ENCODE assay signal across 8 cellular contexts in the genomic region with DNA sequence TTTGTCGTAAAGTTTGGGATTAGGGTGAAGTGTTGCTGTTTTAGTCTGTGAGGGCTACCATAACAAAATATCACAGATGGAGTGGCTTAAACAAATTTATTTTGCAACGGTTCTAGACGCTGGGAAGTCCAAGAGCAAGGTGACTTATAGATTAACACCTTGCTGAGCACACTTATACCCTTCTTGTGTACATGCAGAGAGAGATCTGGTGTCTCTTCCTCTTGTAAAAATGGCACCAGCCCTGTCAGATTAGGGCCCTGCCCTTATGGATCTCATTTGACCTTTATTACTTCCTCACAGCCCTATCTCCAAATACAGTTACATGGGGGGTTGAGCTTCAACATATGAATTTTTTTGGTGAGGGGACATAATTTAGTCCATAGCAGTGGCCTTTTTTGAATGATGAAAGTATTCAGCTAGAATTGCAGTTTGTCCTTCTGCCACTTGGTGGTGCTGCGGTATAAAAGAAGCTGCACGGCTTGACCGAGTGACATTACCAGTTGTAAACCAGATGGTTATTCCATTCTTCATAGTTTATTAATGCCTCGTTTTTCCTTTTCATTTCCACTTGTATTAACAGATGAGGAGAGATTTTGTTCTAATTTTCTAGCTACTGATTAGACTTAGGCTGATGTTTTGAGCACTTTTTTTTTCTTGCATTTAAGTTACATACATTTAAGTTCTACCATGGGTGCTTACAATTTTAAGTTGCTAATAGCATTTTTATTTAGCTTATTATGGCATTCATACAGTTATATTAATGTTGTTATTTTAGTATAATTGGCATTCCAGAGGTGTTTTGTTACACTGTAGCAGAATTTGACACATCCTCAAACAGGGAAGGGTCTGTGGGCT. TPM values are rescaled to one million over a fixed set of nuclear protein-coding genes. Genes with fewer than 3 reads are reported as not detected.
DNase-seq lines count a peak whose midpoint lies in the region; ATAC-seq and TF ChIP-seq lines count a peak whose summit lies in the region.

No MANE protein-coding gene starts in this region.

- H3K36me3 Mint-ChIP-seq in endodermal cell (ENCODE audit: low read depth) = peaks cover 27% of the 10 kb centered on the region

- H3K36me3 ChIP-seq in BJ (ENCODE audit: control insufficient read depth, insufficient read depth, low read length) (peaks cover 2% of the 10 kb centered on the region; the same call in 1 of the 2 replicates), endodermal cell (ENCODE audit: control insufficient read depth, insufficient read depth, low read length) (peaks cover 61% of the 10 kb centered on the region)

- no peaks in the 10 kb centered on the region for H3K9me3 Mint-ChIP-seq in endodermal cell

- H3K27me3 ChIP-seq in BJ (ENCODE audit: control insufficient read depth, insufficient read depth, low read length) (no peaks in the 10 kb centered on the region), endodermal cell (ENCODE audit: control insufficient read depth, insufficient read depth, low read length, poor library complexity, severe bottlenecking) (no peaks in the 10 kb centered on the region)

- no peak overlapping the region for H3K9ac ChIP-seq in endodermal cell (ENCODE audit: extremely low read depth, low read length, poor library complexity, severe bottlenecking)

- CTCF ChIA-PET in BJ (lab: Yijun Ruan, JAX) = interaction anchor here (0.6 to 3.8 kb wide), 52 partner anchors 10 to 613 kb away, joined by 3 to 34 read pairs (median 4); no protein-coding TSS in a partner anchor

- H3K4me1 Mint-ChIP-seq in endodermal cell = peaks cover 5% of the 10 kb centered on the region

- DNase-seq in BJ (ENCODE audit: low read depth) (no peak), NCI-H69 (lab: John Stamatoyannopoulos, UW) (peak; percentile 76), endodermal cell (peak; percentile 89), midbrain (lab: John Stamatoyannopoulos, UW) (peak; percentile 82)
- peak; percentile 90 for DNase-seq in activated CD8-positive, alpha-beta memory T cell treated with anti-CD3 and anti-CD28 coated beads for 24 hours
- DNase-seq in stimulated activated CD8-positive, alpha-beta memory T cell treated with anti-CD3 and anti-CD28 coated beads, Interleukin-4, amount 100 ng/mL, for 4 hours (ENCODE audit: low read depth in 2 of 2, low spot score in 1 of 2) = peak; percentile 39 to 79

- H3K27me3 Mint-ChIP-seq in endodermal cell (ENCODE audit: insufficient read depth) = no peaks in the 10 kb centered on the region

- 38 to 46% methylated on average over 3 to 6 of the region's 7 CpGs for WGBS in endodermal cell (ENCODE audit: insufficient coverage in 1 of 2, insufficient read length in 1 of 2), 2 experiments

- TF ChIP-seq CTCF in BJ (IDR thresholded peaks at IDR 0.05; ENCODE audit: insufficient read depth, low read depth, low read length) = peak; percentile 82
- TF ChIP-seq CTCF in endodermal cell (conservative IDR thresholded peaks at IDR 0.05) = peak; percentile 92

- peak; percentile 80 for ATAC-seq in GM18870 (IDR thresholded peaks at IDR 0.05; ENCODE audit: unreplicated experiment)
- peak; percentile 72 for ATAC-seq in HG03135 (IDR thresholded peaks at IDR 0.05; ENCODE audit: unreplicated experiment)

- no peak overlapping the region for H3K27ac Mint-ChIP-seq in endodermal cell

- H3K4me3 ChIP-seq in BJ (ENCODE audit: low read depth, low read length) (no peak overlapping the region), endodermal cell (ENCODE audit: low read length) (no peak overlapping the region)

- POLR2A ChIA-PET in BJ (lab: Charles Lee) = interaction anchor here (0.9 kb wide), 1 partner anchor 20 kb away, joined by 5 read pairs; the partner anchor contains the start of gene DCP2

- no peak overlapping the region for H3K4me3 Mint-ChIP-seq in endodermal cell

- H3K4me1 ChIP-seq in endodermal cell (ENCODE audit: control insufficient read depth, insufficient read depth, low read length) = no peaks in the 10 kb centered on the region

- H3K9me3 ChIP-seq in endodermal cell (ENCODE audit: control insufficient read depth, low read length) = no peaks in the 10 kb centered on the region

- H3K27ac ChIP-seq in endodermal cell (ENCODE audit: low read depth, low read length) = no peak overlapping the region

RNA-seq across cellular contexts. Expression of gene DCP2, which starts 19.4 kb away (rescaled TPM):
- 6.4 and 9.9 TPM in 2 replicates for polyA plus RNA-seq in BJ (2011; rRNA removed)
- polyA minus RNA-seq in BJ (2011; rRNA and poly(A)+ RNA removed) = 14.1 and 18.0 TPM in 2 replicates
- total RNA-seq in endodermal cell = 100 to 1,000 TPM; 152 to 154 TPM
- polyA plus RNA-seq in endodermal cell (2013, experiment 1 of 2) = 29.1 TPM
- 41.9 TPM for polyA plus RNA-seq in endodermal cell (2013, experiment 2 of 2)
